Comparison of ENCODE assay signal across 31 cellular contexts in genomic region chr7:156374335-156374734, GRCh38.
"Had no signal": no experiment of that assay in that cellular context is flagged by ENCODE, and none has a peak within 500 bp of the region (broad histone marks: within the 10 kb centered on the region; RNA-seq: fewer than 3 reads in every experiment).

No MANE protein-coding gene starts in this region.

- DNase-seq: activated CD4-positive, alpha-beta memory T cell treated with anti-CD3 and anti-CD28 coated beads, Interleukin-2, amount 10 ng/mL, durations not matched to agents 7 days and 5 days; activated CD4-positive, alpha-beta T cell treated with anti-CD3 and anti-CD28 coated beads for 1 hour; activated CD4-positive, alpha-beta T cell treated with anti-CD3 and anti-CD28 coated beads for 48 hours; activated CD4-positive, CD25-positive, alpha-beta regulatory T cell; activated CD8-positive, alpha-beta memory T cell treated with anti-CD3 and anti-CD28 coated beads for 24 hours; activated CD8-positive, alpha-beta memory T cell treated with anti-CD3 and anti-CD28 coated beads, Interleukin-2, amount 10 ng/mL, durations not matched to agents 7 days and 5 days; activated CD8-positive, alpha-beta memory T cell treated with anti-CD3 and anti-CD28 coated beads, Interleukin-2, amount 50 U/mL, for 48 hours; activated effector memory CD4-positive, alpha-beta T cell treated with Interleukin-2 at 50 U/mL for 16 hours; activated naive CD4-positive, alpha-beta T cell treated with anti-CD3 and anti-CD28 coated beads, Interleukin-2, amount 10 ng/mL, durations not matched to agents 7 days and 5 days; activated naive CD8-positive, alpha-beta T cell treated with anti-CD3 and anti-CD28 coated beads, Interleukin-2, amount 50 U/mL, for 24 hours; activated T-cell treated with anti-CD3 and anti-CD28 coated beads, Interleukin-2, amount 50 U/mL, for 48 hours; anterior cingulate cortex; central memory CD4-positive, alpha-beta T cell; NCI-H1048; NCI-H1105 treated with DMSO at 0.1 percent for 48 hours; NCI-H1436; NCI-H1694; NCI-H1930; NCI-H2081 treated with DMSO at 0.1 percent for 48 hours; NCI-H226; NCI-H446 treated with DMSO at 0.1 percent for 48 hours; NCI-H524; NCI-H69; PC-9; SW 1271; T-helper 1 cell; T-helper 2 cell; T-helper 9 cell; WERI-Rb-1 had no signal

- H3K27ac ChIP-seq: PC-9, RWPE1, WERI-Rb-1 had no signal

- ATAC-seq: activated CD8-positive, alpha-beta memory T cell treated with anti-CD3 and anti-CD28 coated beads, Interleukin-2, amount 10 ng/mL, durations not matched to agents 7 days and 5 days; activated naive CD8-positive, alpha-beta T cell treated with anti-CD3 and anti-CD28 coated beads, Interleukin-2, amount 50 U/mL, for 24 hours; Right ventricle myocardium inferior had no signal

- H3K36me3 ChIP-seq: WERI-Rb-1 had no signal

- H3K4me3 ChIP-seq: PC-9 had no signal
